Comparison of ENCODE assay signal across 10 cellular contexts in genomic region chr3:181710581-181711255, GRCh38. TPM values are rescaled to one million over a fixed set of nuclear protein-coding genes. Genes with fewer than 3 reads are reported as not detected.
DNase-seq lines count a peak whose midpoint lies in the region; ATAC-seq and TF ChIP-seq lines count a peak whose summit lies in the region.
"Had no signal": no experiment of that assay in that cellular context is flagged by ENCODE, and none has a peak within 500 bp of the region (broad histone marks: within the 10 kb centered on the region; RNA-seq: fewer than 3 reads in every experiment).

No MANE protein-coding gene starts in this region.

- H3K27ac Mint-ChIP-seq in WTC11 (no peak overlapping the region), MCF 10A (ENCODE audit: low read depth, unreplicated experiment) (no peak overlapping the region)
- H3K27ac Mint-ChIP-seq in activated naive CD8-positive, alpha-beta T cell treated with anti-CD3 and anti-CD28 coated beads for 36 hours = no peak overlapping the region
- H3K27ac Mint-ChIP-seq: T-helper 2 cell treated with Interferon-gamma antibody and Interleukin-4, amounts not matched to agents 5 μg/mL and 100 μg/mL, for 36 hours had no signal

- H3K36me3 Mint-ChIP-seq in WTC11 (peaks cover 33% of the 10 kb centered on the region), MCF 10A (ENCODE audit: insufficient read depth, unreplicated experiment) (no peaks in the 10 kb centered on the region)
- H3K36me3 Mint-ChIP-seq in activated naive CD8-positive, alpha-beta T cell treated with anti-CD3 and anti-CD28 coated beads for 36 hours = peaks cover 5% of the 10 kb centered on the region

- TF ChIP-seq CTCF in WTC11 (IDR thresholded peaks at IDR 0.05) (no peak), MCF 10A (IDR thresholded peaks at IDR 0.05; ENCODE audit: unreplicated experiment) (no peak)

- intact Hi-C loops in MCF 10A (cut with micrococcal nuclease) = no loop called here

- H3K27ac ChIP-seq in layer of hippocampus (ENCODE audit: low read depth, low read length) = peak overlapping the region; percentile 83

- CTCF ChIA-PET in WTC11 (lab: Charles Lee) (interaction anchor here (1.0 to 1.8 kb wide), 2 partner anchors 10 to 183 kb away, joined by 4 to 11 read pairs; no protein-coding TSS in a partner anchor), MCF 10A (lab: Yijun Ruan, JAX) (interaction anchor here (0.7 to 1.2 kb wide), 4 partner anchors 204 to 975 kb away, joined by 3 to 4 read pairs (median 3); no protein-coding TSS in a partner anchor)

- POLR2A ChIA-PET in WTC11 (lab: Charles Lee) = interaction anchor here (1.0 kb wide), 2 partner anchors 9 to 16 kb away, joined by 3 to 6 read pairs; no protein-coding TSS in a partner anchor
- POLR2A ChIA-PET in MCF 10A (lab: Yijun Ruan, JAX) = no interaction called here

- H3K27me3 Mint-ChIP-seq in WTC11 (ENCODE audit: low read depth) (peaks cover 4% of the 10 kb centered on the region; the same call in 1 of the 2 replicates), MCF 10A (ENCODE audit: insufficient read depth, unreplicated experiment) (no peaks in the 10 kb centered on the region)
- peaks cover 61% of the 10 kb centered on the region for H3K27me3 Mint-ChIP-seq in activated naive CD8-positive, alpha-beta T cell treated with anti-CD3 and anti-CD28 coated beads for 36 hours

- H3K4me3 Mint-ChIP-seq in WTC11 (no peak overlapping the region), MCF 10A (ENCODE audit: unreplicated experiment) (no peak overlapping the region)
- no peak overlapping the region for H3K4me3 Mint-ChIP-seq in activated naive CD8-positive, alpha-beta T cell treated with anti-CD3 and anti-CD28 coated beads for 36 hours
- H3K4me3 Mint-ChIP-seq: T-helper 2 cell treated with Interferon-gamma antibody and Interleukin-4, amounts not matched to agents 5 μg/mL and 100 μg/mL, for 36 hours had no signal

- ATAC-seq in WTC11 = peak; percentile 76
- no peak for ATAC-seq in HG03565 (IDR thresholded peaks at IDR 0.05; ENCODE audit: unreplicated experiment)

- H3K4me1 Mint-ChIP-seq in WTC11 (peaks cover 41% of the 10 kb centered on the region), MCF 10A (ENCODE audit: insufficient read depth, unreplicated experiment) (peaks cover 8% of the 10 kb centered on the region)
- H3K4me1 Mint-ChIP-seq in activated naive CD8-positive, alpha-beta T cell treated with anti-CD3 and anti-CD28 coated beads for 36 hours = peaks cover 17% of the 10 kb centered on the region

- H3K9me3 Mint-ChIP-seq in WTC11 (no peaks in the 10 kb centered on the region), MCF 10A (ENCODE audit: unreplicated experiment) (no peaks in the 10 kb centered on the region)
- H3K9me3 Mint-ChIP-seq in activated naive CD8-positive, alpha-beta T cell treated with anti-CD3 and anti-CD28 coated beads for 36 hours = peaks cover 10% of the 10 kb centered on the region
- H3K9me3 Mint-ChIP-seq: T-helper 2 cell treated with Interferon-gamma antibody and Interleukin-4, amounts not matched to agents 5 μg/mL and 100 μg/mL, for 36 hours had no signal

- peaks cover 13% of the 10 kb centered on the region for H3K27me3 ChIP-seq in layer of hippocampus (ENCODE audit: control insufficient read depth, insufficient read depth, low read length)

- peak overlapping the region; percentile 39 for H3K4me3 ChIP-seq in Jurkat, Clone E6-1 (ENCODE audit: low read length)

- DNase-seq in Ammon's horn (ENCODE audit: low spot score) (peak; percentile 69), WTC11 (ENCODE audit: low spot score) (peak; percentile 88), MCF 10A (ENCODE audit: unreplicated experiment) (no peak)
- DNase-seq in Jurkat, Clone E6-1 (ENCODE audit: low read depth, low spot score) = no peak
- DNase-seq in activated naive CD8-positive, alpha-beta T cell treated with anti-CD3 and anti-CD28 coated beads for 36 hours = no peak
- DNase-seq in activated T-cell treated with anti-CD3 and anti-CD28 coated beads, Interleukin-2, amount 50 U/mL, for 1 hour = no peak

- no TSS peak for BruUV-seq in MCF 10A (replicated peaks; lab: Mats Ljungman, UMichigan)

TF ChIP-seq in WTC11, 78 proteins besides CTCF, POLR2A, EP300 and RAD21 (continues in another document):
- TF ChIP-seq AR (CRISPR knock-in tag; IDR thresholded peaks at IDR 0.05) (no peak), SP1 (CRISPR knock-in tag; conservative IDR thresholded peaks at IDR 0.05) (peak; percentile 63), ZNF416 (CRISPR knock-in tag; IDR thresholded peaks at IDR 0.05) (no peak), MAX (CRISPR knock-in tag; IDR thresholded peaks at IDR 0.05) (peak; percentile 75), NFATC4 (CRISPR knock-in tag; IDR thresholded peaks at IDR 0.05) (no peak), TEAD1 (CRISPR knock-in tag; IDR thresholded peaks at IDR 0.05) (peak; percentile 94), FOXK1 (CRISPR knock-in tag; IDR thresholded peaks at IDR 0.05) (no peak), ATF3 (CRISPR knock-in tag; conservative IDR thresholded peaks at IDR 0.05) (no peak), NR2C2 (CRISPR knock-in tag; IDR thresholded peaks at IDR 0.05) (no peak), GRHL2 (CRISPR knock-in tag; IDR thresholded peaks at IDR 0.05; ENCODE audit: insufficient replicate concordance, severe bottlenecking) (no peak), RORB (CRISPR knock-in tag; IDR thresholded peaks at IDR 0.05) (no peak), ZNF512 (CRISPR knock-in tag; IDR thresholded peaks at IDR 0.05; ENCODE audit: borderline replicate concordance) (no peak), E2F1 (CRISPR knock-in tag; IDR thresholded peaks at IDR 0.05) (no peak), ZNF317 (CRISPR knock-in tag; IDR thresholded peaks at IDR 0.05; ENCODE audit: borderline replicate concordance, low read depth) (no peak)

RNA-seq across cellular contexts. Expression of gene SOX2, which starts 1.0 kb away (rescaled TPM):
- not detected for polyA plus RNA-seq in Jurkat, Clone E6-1 (2012; ENCODE audit: insufficient read depth, insufficient read length)
- total RNA-seq in WTC11 (2021) (189 to 245 TPM (median 239 TPM) in 3 replicates), MCF 10A (2022) (not detected in 2 replicates)
- total RNA-seq in activated naive CD8-positive, alpha-beta T cell treated with anti-CD3 and anti-CD28 coated beads for 36 hours = not detected
- total RNA-seq: myocyte had no signal

Comparison
In these comparisons a context has a peak if more than half of its experiments do, and no peak if none do; other contexts are left out.
1. DNase-seq: peak in Ammon's horn (single experiment) and WTC11 (single experiment); none in Jurkat, Clone E6-1 (single experiment), activated naive CD8-positive, alpha-beta T cell treated with anti-CD3 and anti-CD28 coated beads for 36 hours (single experiment), MCF 10A (single experiment) and activated T-cell treated with anti-CD3 and anti-CD28 coated beads, Interleukin-2, amount 50 U/mL, for 1 hour (single experiment).
2. RNA of gene SOX2, which starts 1.0 kb away (total RNA-seq): 189 to 245 TPM in WTC11; not detected in MCF 10A and not detected in activated naive CD8-positive, alpha-beta T cell treated with anti-CD3 and anti-CD28 coated beads for 36 hours; every median in the first group is over 100 times any median in the second.